Comparison of ENCODE assay signal across 8 cellular contexts in the genomic region with DNA sequence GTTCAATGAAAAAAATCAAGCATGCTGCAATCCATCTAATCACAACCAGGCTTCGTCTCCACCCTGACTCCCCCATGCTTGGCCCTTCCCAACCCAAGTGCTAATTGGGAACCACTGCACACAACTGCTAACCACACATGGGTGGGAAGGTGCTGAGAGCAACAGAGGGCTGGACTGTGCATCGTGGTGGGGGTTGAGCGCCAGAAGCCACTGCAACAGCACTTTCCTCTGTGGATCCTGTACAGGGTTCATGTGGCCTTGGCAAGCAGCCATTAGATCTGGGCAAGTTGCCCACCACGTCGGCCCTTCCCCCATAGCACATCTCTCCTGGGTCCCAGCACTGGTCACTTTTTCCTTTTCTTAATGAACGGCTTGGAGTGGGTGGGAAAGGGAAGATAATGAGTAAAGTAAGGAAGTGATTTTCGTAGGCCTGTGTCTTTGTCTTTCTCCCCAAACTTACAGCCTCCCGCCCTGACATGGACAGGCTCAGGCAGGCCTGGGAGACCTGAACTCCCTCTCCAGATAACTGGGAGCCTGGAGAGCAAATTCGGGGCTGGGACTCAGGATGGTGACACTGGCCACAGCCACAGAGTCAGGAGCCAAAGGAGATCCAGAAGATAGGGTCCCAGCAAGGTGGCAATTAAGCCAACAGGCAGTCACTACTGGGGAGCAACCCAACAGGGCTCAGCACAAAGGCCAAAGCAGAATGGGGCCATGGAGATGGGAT. TPM values are rescaled to one million over a fixed set of nuclear protein-coding genes. Genes with fewer than 3 reads are reported as not detected.
A peak's percentile ranks its signal among the peaks of the same experiment; 100 is the strongest.
DNase-seq lines count a peak whose midpoint lies in the region; ATAC-seq and TF ChIP-seq lines count a peak whose summit lies in the region.

No MANE protein-coding gene starts in this region.

- H3K4me3 Mint-ChIP-seq in CD4-positive, alpha-beta T cell = no peak overlapping the region

- POLR2A ChIA-PET in CD4-positive, alpha-beta T cell (lab: Charles Lee) = no interaction called here

- ATAC-seq in HG02798 (IDR thresholded peaks at IDR 0.05; ENCODE audit: poor library complexity, unreplicated experiment) (no peak), HG03520 (IDR thresholded peaks at IDR 0.05; ENCODE audit: unreplicated experiment) (no peak)
- no peak for ATAC-seq in CD4-positive, alpha-beta T cell (ENCODE audit: poor library complexity)

- H3K27ac ChIP-seq in BLaER1 treated with 17β-estradiol and CSF1 and Interleukin-3, amounts not matched to agents 10 nM and 100 nM = peak overlapping the region in 5 of 11 experiments; percentile 4 to 42 (median 16); a peak in 2 of 22 replicates
- H3K27ac ChIP-seq in muscle layer of colon (ENCODE audit: low read depth, low read length) = peak overlapping the region; percentile 67
- no peak overlapping the region for H3K27ac ChIP-seq in CD4-positive, alpha-beta T cell (ENCODE audit: low read depth, low read length)

- no peaks in the 10 kb centered on the region for H3K9me3 Mint-ChIP-seq in CD4-positive, alpha-beta T cell

- no peak overlapping the region for H3K9ac ChIP-seq in BLaER1 treated with 17β-estradiol and CSF1 and Interleukin-3, amounts not matched to agents 10 nM and 100 nM
- no peak overlapping the region for H3K9ac ChIP-seq in muscle layer of colon (ENCODE audit: low read length)

- DNase-seq in NCI-H2029 (lab: John Stamatoyannopoulos, UW) = peak; percentile 13
- DNase-seq in cerebellar cortex (ENCODE audit: low spot score) = peak; percentile 15
- no peak for DNase-seq in NCI-H774 (lab: John Stamatoyannopoulos, UW)
- no peak for DNase-seq in CD4-positive, alpha-beta T cell

- no peaks in the 10 kb centered on the region for H4K20me1 ChIP-seq in BLaER1 treated with 17β-estradiol and CSF1 and Interleukin-3, amounts not matched to agents 10 nM and 100 nM

- no peaks in the 10 kb centered on the region for H3K9me3 ChIP-seq in BLaER1 treated with 17β-estradiol and CSF1 and Interleukin-3, amounts not matched to agents 10 nM and 100 nM (replicated peaks in 1 of 11)
- H3K9me3 ChIP-seq in muscle layer of colon (ENCODE audit: low read length) = no peaks in the 10 kb centered on the region
- H3K9me3 ChIP-seq in CD4-positive, alpha-beta T cell (ENCODE audit: control insufficient read depth, low read length) = no peaks in the 10 kb centered on the region

- H3K27ac Mint-ChIP-seq in CD4-positive, alpha-beta T cell = no peak overlapping the region

- no peaks in the 10 kb centered on the region for H3K4me1 Mint-ChIP-seq in CD4-positive, alpha-beta T cell (ENCODE audit: low read depth)

- intact Hi-C loops in CD4-positive, alpha-beta T cell (cut with DNase I, micrococcal nuclease) = no loop called here

- CTCF ChIA-PET in CD4-positive, alpha-beta T cell (lab: Charles Lee) = no interaction called here

- peaks cover 40 to 99% (median 87%) of the 10 kb centered on the region in 11 experiments for H3K36me3 ChIP-seq in BLaER1 treated with 17β-estradiol and CSF1 and Interleukin-3, amounts not matched to agents 10 nM and 100 nM
- H3K36me3 ChIP-seq in muscle layer of colon (ENCODE audit: insufficient read depth, low read length) = peaks cover 44% of the 10 kb centered on the region

- H3K36me3 Mint-ChIP-seq in CD4-positive, alpha-beta T cell (ENCODE audit: low read depth) = peaks cover 97% of the 10 kb centered on the region

- H3K4me3 ChIP-seq in BLaER1 treated with 17β-estradiol and CSF1 and Interleukin-3, amounts not matched to agents 10 nM and 100 nM = no peak overlapping the region
- no peak overlapping the region for H3K4me3 ChIP-seq in muscle layer of colon (ENCODE audit: low read depth in 1 of 2, low read length in 2 of 2)

- H3K27me3 Mint-ChIP-seq in CD4-positive, alpha-beta T cell = no peaks in the 10 kb centered on the region

- no peaks in the 10 kb centered on the region for H3K27me3 ChIP-seq in BLaER1 treated with 17β-estradiol and CSF1 and Interleukin-3, amounts not matched to agents 10 nM and 100 nM
- no peaks in the 10 kb centered on the region for H3K27me3 ChIP-seq in muscle layer of colon (ENCODE audit: control insufficient read depth in 1 of 2, insufficient read depth in 2 of 2, low read length in 2 of 2)
- H3K27me3 ChIP-seq in CD4-positive, alpha-beta T cell (ENCODE audit: control insufficient read depth, insufficient read depth, low read length) = no peaks in the 10 kb centered on the region

- H3K4me1 ChIP-seq in BLaER1 treated with 17β-estradiol and CSF1 and Interleukin-3, amounts not matched to agents 10 nM and 100 nM = peaks cover 9 to 17% (median 11%) of the 10 kb centered on the region in 10 experiments; a peak in 17 of 20 replicates
- peaks cover 10% of the 10 kb centered on the region for H3K4me1 ChIP-seq in muscle layer of colon (ENCODE audit: insufficient read depth, low read length)

- TF ChIP-seq CTCF in CD4-positive, alpha-beta T cell (IDR thresholded peaks at IDR 0.05) = no peak

- peak overlapping the region in 9 of 11 experiments; percentile 13 to 40 (median 28); a peak in 13 of 22 replicates for H3K4me2 ChIP-seq in BLaER1 treated with 17β-estradiol and CSF1 and Interleukin-3, amounts not matched to agents 10 nM and 100 nM

RNA-seq across cellular contexts. Expression of a gene that starts 34.4 kb away (rescaled TPM):
- total RNA-seq in CD4-positive, alpha-beta T cell = 10 to 100 TPM; 17.1 to 18.4 TPM

RNA-seq across cellular contexts. Expression of a gene that starts 57.3 kb away (rescaled TPM):
- 1 to 10 TPM; 2.3 to 2.4 TPM for total RNA-seq in CD4-positive, alpha-beta T cell

Comparison
In these comparisons a context has a peak if more than half of its experiments do, and no peak if none do; other contexts are left out.
1. DNase-seq: peak in NCI-H2029 (single experiment) and cerebellar cortex (single experiment); none in NCI-H774 (single experiment) and CD4-positive, alpha-beta T cell (0 of 10).